Comparison of ENCODE assay signal across 8 cellular contexts in genomic region chr1:24414884-24415333, GRCh38. TPM values are rescaled to one million over a fixed set of nuclear protein-coding genes. Genes with fewer than 3 reads are reported as not detected.
A peak's percentile ranks its signal among the peaks of the same experiment; 100 is the strongest.
DNase-seq lines count a peak whose midpoint lies in the region; TF ChIP-seq lines count a peak whose summit lies in the region.

No MANE protein-coding gene starts in this region.

- no peaks in the 10 kb centered on the region for H3K9me3 ChIP-seq in esophagus squamous epithelium

- peak overlapping the region; percentile 17 for H3K4me3 ChIP-seq in GM12875 (ENCODE audit: low read depth, low read length)
- peak overlapping the region; percentile 37 to 72 (median 64) for H3K4me3 ChIP-seq in esophagus squamous epithelium
- H3K4me3 ChIP-seq in retinal pigment epithelial cell (ENCODE audit: low read length) = peak overlapping the region; percentile 29

- POLR2A ChIA-PET in RWPE1 (lab: Yijun Ruan, JAX; ENCODE audit: low non-redundant PET) = interaction anchor here (0.6 to 1.0 kb wide), 3 partner anchors 21 to 1243 kb away, joined by 3 to 4 read pairs (median 3); no protein-coding TSS in a partner anchor

- no peak for TF ChIP-seq POLR2A in esophagus squamous epithelium (IDR thresholded peaks at IDR 0.05)

- H3K36me3 ChIP-seq in esophagus squamous epithelium = peaks cover 0 to 6% (median 0%) of the 10 kb centered on the region in 3 donors

- TF ChIP-seq CTCF in GM12875 (IDR thresholded peaks at IDR 0.05; ENCODE audit: borderline replicate concordance, insufficient read depth, low read depth, low read length) (no peak), RWPE1 (conservative IDR thresholded peaks at IDR 0.05; ENCODE audit: low read depth) (no peak), esophagus squamous epithelium (IDR thresholded peaks at IDR 0.05) (no peak), retinal pigment epithelial cell (conservative IDR thresholded peaks at IDR 0.05; ENCODE audit: low read depth, low read length) (no peak), GM13977 (IDR thresholded peaks at IDR 0.05; ENCODE audit: extremely low read depth, insufficient read depth, missing control alignments) (no peak)

- peaks cover 32 to 76% (median 36%) of the 10 kb centered on the region in 3 donors for H3K4me1 ChIP-seq in esophagus squamous epithelium

- WGBS in esophagus squamous epithelium, 2 donors = 54 to 59% methylated on average over 17 of the region's 17 CpGs

- in situ Hi-C loops in GM13977 (cut with MboI; ENCODE audit: low pct_unique_long_range_greater_than_20kb, low sequenced_read_pairs, unreplicated experiment) = no loop called here

- no peaks in the 10 kb centered on the region for H3K27me3 ChIP-seq in esophagus squamous epithelium

- H3K27ac ChIP-seq in RWPE1 = peak overlapping the region; percentile 86
- peak overlapping the region; percentile 38 to 86 (median 82) for H3K27ac ChIP-seq in esophagus squamous epithelium

- no peak for DNase-seq in RWPE1 (ENCODE audit: low spot score)
- DNase-seq in esophagus squamous epithelium (lab: John Stamatoyannopoulos, UW) = no peak
- no peak for DNase-seq in retinal pigment epithelial cell (ENCODE audit: low read depth)
- DNase-seq in GM13977 (ENCODE audit: low spot score) = no peak
- no peak for DNase-seq in cortex of kidney (lab: John Stamatoyannopoulos, UW)
- no peak for DNase-seq in SIG-M5 treated with dmso at 0.1 percent for 504 hours (lab: John Stamatoyannopoulos, UW; ENCODE audit: unreplicated experiment)
- no peak for DNase-seq in CD1c-positive myeloid dendritic cell (ENCODE audit: extremely low spot score)

- CTCF ChIA-PET in RWPE1 (lab: Yijun Ruan, JAX) = interaction anchor here (0.6 to 1.5 kb wide), 6 partner anchors 20 to 447 kb away, joined by 3 to 9 read pairs (median 4); partner anchors contain the start of gene RCAN3

- intact Hi-C loops in esophagus squamous epithelium (cut with DNase I) = no loop called here

RNA-seq across cellular contexts. Expression of gene NIPAL3, which starts 0.7 kb away (rescaled TPM):
- 10 to 100 TPM; 25.0 to 36.5 (median 31.3) TPM for total RNA-seq in esophagus squamous epithelium

RNA-seq across cellular contexts. Expression of gene STPG1, which starts 1.3 kb away (rescaled TPM):
- total RNA-seq in esophagus squamous epithelium = 1 to 10 TPM; 2.6 to 6.9 (median 5.6) TPM
